ENCODE assay signal across 2 cellular contexts in genomic region chr19:6693681-6694080, GRCh38.
TF ChIP-seq lines count a peak whose summit lies in the region.

No MANE protein-coding gene starts in this region.

TF ChIP-seq in HEK293, 187 proteins besides CTCF, POLR2A, EP300 and RAD21:
- TF ChIP-seq KLF1 (tag by site-specific recombination; IDR thresholded peaks at IDR 0.05) (peak; percentile 43), ZNF623 (tag by site-specific recombination; IDR thresholded peaks at IDR 0.05) (no peak), ZNF114 (tag by site-specific recombination; IDR thresholded peaks at IDR 0.05) (no peak)

TF ChIP-seq in GM12878, 131 proteins besides CTCF, POLR2A, EP300 and RAD21:
- TF ChIP-seq GABPA (IDR thresholded peaks at IDR 0.05; ENCODE audit: low read depth) (no peak), SPI1 (IDR thresholded peaks at IDR 0.05; ENCODE audit: borderline replicate concordance, insufficient read depth, low read depth, low read length) (no peak), NKRF (conservative IDR thresholded peaks at IDR 0.05) (no peak), MYC (IDR thresholded peaks at IDR 0.05; ENCODE audit: insufficient read depth, insufficient read length, insufficient replicate concordance, low read length, severe bottlenecking) (no peak), MTA3 (IDR thresholded peaks at IDR 0.05; ENCODE audit: borderline replicate concordance, low read length) (no peak), TCF12 (IDR thresholded peaks at IDR 0.05; ENCODE audit: low read depth, low read length) (no peak), ZBTB40 (IDR thresholded peaks at IDR 0.05; ENCODE audit: borderline replicate concordance) (no peak), REST (IDR thresholded peaks at IDR 0.05; ENCODE audit: low read depth, low read length) (no peak), SIX5 (IDR thresholded peaks at IDR 0.05; ENCODE audit: low read depth, low read length, severe bottlenecking) (no peak), IRF4 (IDR thresholded peaks at IDR 0.05; ENCODE audit: low read depth, low read length) (no peak)
